15 cellular contexts compared by ENCODE assay signal in the genomic region with DNA sequence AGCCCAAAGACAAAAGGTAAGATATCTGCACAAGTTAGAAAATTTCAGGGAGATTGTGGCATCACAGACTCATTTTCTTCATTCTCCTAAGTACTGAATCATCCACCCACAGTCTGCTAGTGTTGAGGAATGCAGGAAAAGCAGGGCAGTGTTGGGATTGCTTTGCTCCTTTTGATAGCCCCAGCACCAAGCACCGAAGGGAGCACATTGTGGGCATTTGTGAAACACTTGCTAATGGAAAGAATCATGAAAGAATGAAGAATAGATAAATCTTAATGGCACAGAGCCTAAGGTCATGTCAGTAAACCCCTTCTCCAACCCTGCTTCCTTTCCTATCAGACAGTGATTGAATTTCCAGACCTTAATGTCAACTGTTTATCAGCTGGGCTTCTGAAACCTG.
DNase-seq lines count a peak whose midpoint lies in the region.
"Had no signal": no experiment of that assay in that cellular context is flagged by ENCODE, and none has a peak within 500 bp of the region (broad histone marks: within the 10 kb centered on the region; RNA-seq: fewer than 3 reads in every experiment).

No MANE protein-coding gene starts in this region.

- no peaks in the 10 kb centered on the region for H3K27me3 Mint-ChIP-seq in activated T-cell treated with anti-CD3 and anti-CD28 coated beads, Interleukin-2, amount 50 U/mL, for 24 hours
- no peaks in the 10 kb centered on the region for H3K27me3 Mint-ChIP-seq in activated naive CD4-positive, alpha-beta T cell treated with anti-CD3 and anti-CD28 coated beads, Interleukin-2, amount 10 ng/mL, durations not matched to agents 7 days and 5 days
- H3K27me3 Mint-ChIP-seq: CD4-positive, CD25-positive, alpha-beta regulatory T cell; stimulated activated memory B cell treated with anti-CD40 and anti-IgM and Interleukin-4, amounts not matched to agents 10 μg/mL and 1 μg/mL and 100 μg/mL, for 72 hours had no signal

- no peak overlapping the region for H3K27ac ChIP-seq in BLaER1 treated with 17β-estradiol and CSF1 and Interleukin-3, amounts not matched to agents 10 nM and 100 nM

- H3K27ac Mint-ChIP-seq in activated T-cell treated with anti-CD3 and anti-CD28 coated beads, Interleukin-2, amount 50 U/mL, for 24 hours, result no peak overlapping the region
- no peak overlapping the region for H3K27ac Mint-ChIP-seq in activated naive CD4-positive, alpha-beta T cell treated with anti-CD3 and anti-CD28 coated beads, Interleukin-2, amount 10 ng/mL, durations not matched to agents 7 days and 5 days
- H3K27ac Mint-ChIP-seq: CD4-positive, CD25-positive, alpha-beta regulatory T cell; stimulated activated memory B cell treated with anti-CD40 and anti-IgM and Interleukin-4, amounts not matched to agents 10 μg/mL and 1 μg/mL and 100 μg/mL, for 72 hours had no signal

- no peak overlapping the region for H3K4me3 ChIP-seq in BLaER1 treated with 17β-estradiol and CSF1 and Interleukin-3, amounts not matched to agents 10 nM and 100 nM

- H3K4me1 ChIP-seq in BLaER1 treated with 17β-estradiol and CSF1 and Interleukin-3, amounts not matched to agents 10 nM and 100 nM, result peaks cover 4 to 37% (median 25%) of the 10 kb centered on the region in 10 experiments; a peak in 19 of 20 replicates

- no peaks in the 10 kb centered on the region for H3K36me3 Mint-ChIP-seq in activated T-cell treated with anti-CD3 and anti-CD28 coated beads, Interleukin-2, amount 50 U/mL, for 24 hours (ENCODE audit: low read depth)
- H3K36me3 Mint-ChIP-seq in activated naive CD4-positive, alpha-beta T cell treated with anti-CD3 and anti-CD28 coated beads, Interleukin-2, amount 10 ng/mL, durations not matched to agents 7 days and 5 days, result no peaks in the 10 kb centered on the region
- H3K36me3 Mint-ChIP-seq: CD4-positive, CD25-positive, alpha-beta regulatory T cell; stimulated activated memory B cell treated with anti-CD40 and anti-IgM and Interleukin-4, amounts not matched to agents 10 μg/mL and 1 μg/mL and 100 μg/mL, for 72 hours had no signal

- H3K9me3 ChIP-seq in BLaER1 treated with 17β-estradiol and CSF1 and Interleukin-3, amounts not matched to agents 10 nM and 100 nM (replicated peaks in 1 of 11), result no peaks in the 10 kb centered on the region

- H3K4me2 ChIP-seq in BLaER1 treated with 17β-estradiol and CSF1 and Interleukin-3, amounts not matched to agents 10 nM and 100 nM, result peak overlapping the region in 10 of 11 experiments; percentile 4 to 73 (median 44); a peak in 13 of 22 replicates

- H3K9ac ChIP-seq in BLaER1 treated with 17β-estradiol and CSF1 and Interleukin-3, amounts not matched to agents 10 nM and 100 nM, result no peak overlapping the region

- no peaks in the 10 kb centered on the region for H3K36me3 ChIP-seq in BLaER1 treated with 17β-estradiol and CSF1 and Interleukin-3, amounts not matched to agents 10 nM and 100 nM

- CTCF ChIA-PET in activated naive CD4-positive, alpha-beta T cell treated with anti-CD3 and anti-CD28 coated beads, Interleukin-2, amount 10 ng/mL, durations not matched to agents 7 days and 5 days (lab: Charles Lee), result no interaction called here

- no peaks in the 10 kb centered on the region for H3K27me3 ChIP-seq in BLaER1 treated with 17β-estradiol and CSF1 and Interleukin-3, amounts not matched to agents 10 nM and 100 nM

- H4K20me1 ChIP-seq in BLaER1 treated with 17β-estradiol and CSF1 and Interleukin-3, amounts not matched to agents 10 nM and 100 nM, result no peaks in the 10 kb centered on the region

- no peaks in the 10 kb centered on the region for H3K4me1 Mint-ChIP-seq in activated T-cell treated with anti-CD3 and anti-CD28 coated beads, Interleukin-2, amount 50 U/mL, for 24 hours (ENCODE audit: low read depth)
- no peaks in the 10 kb centered on the region for H3K4me1 Mint-ChIP-seq in activated naive CD4-positive, alpha-beta T cell treated with anti-CD3 and anti-CD28 coated beads, Interleukin-2, amount 10 ng/mL, durations not matched to agents 7 days and 5 days

- in situ Hi-C loops in SK-MEL-5 (cut with HindIII; ENCODE audit: low pct_unique_long_range_greater_than_20kb, low sequenced_read_pairs), result no loop called here

- no peaks in the 10 kb centered on the region for H3K9me3 Mint-ChIP-seq in activated T-cell treated with anti-CD3 and anti-CD28 coated beads, Interleukin-2, amount 50 U/mL, for 24 hours
- H3K9me3 Mint-ChIP-seq in activated naive CD4-positive, alpha-beta T cell treated with anti-CD3 and anti-CD28 coated beads, Interleukin-2, amount 10 ng/mL, durations not matched to agents 7 days and 5 days, result no peaks in the 10 kb centered on the region
- H3K9me3 Mint-ChIP-seq: stimulated activated memory B cell treated with anti-CD40 and anti-IgM and Interleukin-4, amounts not matched to agents 10 μg/mL and 1 μg/mL and 100 μg/mL, for 72 hours had no signal

- DNase-seq in SK-MEL-5 (ENCODE audit: low read depth, low spot score), result peak; percentile 3
- DNase-seq in fibroblast of peridontal ligament (ENCODE audit: extremely low read depth), result peak; percentile 6
- peak; percentile 60 for DNase-seq in non-pigmented ciliary epithelial cell (ENCODE audit: low read depth)
- no peak for DNase-seq in activated naive CD4-positive, alpha-beta T cell (lab: John Stamatoyannopoulos, UW)
- no peak for DNase-seq in activated T-cell treated with anti-CD3 and anti-CD28 coated beads, Interleukin-2, amount 50 U/mL, for 24 hours
- no peak for DNase-seq in activated naive CD4-positive, alpha-beta T cell treated with anti-CD3 and anti-CD28 coated beads, Interleukin-2, amount 10 ng/mL, durations not matched to agents 7 days and 5 days
- DNase-seq in NCI-H1930 (lab: John Stamatoyannopoulos, UW), result no peak
- DNase-seq: activated CD4-positive, alpha-beta T cell treated with anti-CD3 and anti-CD28 coated beads for 4 hours; CD4-positive, CD25-positive, alpha-beta regulatory T cell; midbrain; NCI-H1048; NCI-H345; stimulated activated CD4-positive, alpha-beta T cell treated with anti-CD3 and anti-CD28 coated beads, Interleukin-2, amount 100 ng/mL, for 48 hours had no signal

- H3K4me3 Mint-ChIP-seq in activated T-cell treated with anti-CD3 and anti-CD28 coated beads, Interleukin-2, amount 50 U/mL, for 24 hours, result no peak overlapping the region
- H3K4me3 Mint-ChIP-seq in activated naive CD4-positive, alpha-beta T cell treated with anti-CD3 and anti-CD28 coated beads, Interleukin-2, amount 10 ng/mL, durations not matched to agents 7 days and 5 days, result no peak overlapping the region
- H3K4me3 Mint-ChIP-seq: CD4-positive, CD25-positive, alpha-beta regulatory T cell; stimulated activated memory B cell treated with anti-CD40 and anti-IgM and Interleukin-4, amounts not matched to agents 10 μg/mL and 1 μg/mL and 100 μg/mL, for 72 hours had no signal

Comparison
In these comparisons a context has a peak if more than half of its experiments do, and no peak if none do; other contexts are left out.
1. DNase-seq: peak in SK-MEL-5 (single experiment), fibroblast of peridontal ligament (single experiment) and non-pigmented ciliary epithelial cell (single experiment); none in activated naive CD4-positive, alpha-beta T cell (0 of 4), activated T-cell treated with anti-CD3 and anti-CD28 coated beads, Interleukin-2, amount 50 U/mL, for 24 hours (single experiment), activated naive CD4-positive, alpha-beta T cell treated with anti-CD3 and anti-CD28 coated beads, Interleukin-2, amount 10 ng/mL, durations not matched to agents 7 days and 5 days (single experiment) and NCI-H1930 (0 of 2).